Comparison of ENCODE assay signal across 9 cellular contexts in the genomic region with DNA sequence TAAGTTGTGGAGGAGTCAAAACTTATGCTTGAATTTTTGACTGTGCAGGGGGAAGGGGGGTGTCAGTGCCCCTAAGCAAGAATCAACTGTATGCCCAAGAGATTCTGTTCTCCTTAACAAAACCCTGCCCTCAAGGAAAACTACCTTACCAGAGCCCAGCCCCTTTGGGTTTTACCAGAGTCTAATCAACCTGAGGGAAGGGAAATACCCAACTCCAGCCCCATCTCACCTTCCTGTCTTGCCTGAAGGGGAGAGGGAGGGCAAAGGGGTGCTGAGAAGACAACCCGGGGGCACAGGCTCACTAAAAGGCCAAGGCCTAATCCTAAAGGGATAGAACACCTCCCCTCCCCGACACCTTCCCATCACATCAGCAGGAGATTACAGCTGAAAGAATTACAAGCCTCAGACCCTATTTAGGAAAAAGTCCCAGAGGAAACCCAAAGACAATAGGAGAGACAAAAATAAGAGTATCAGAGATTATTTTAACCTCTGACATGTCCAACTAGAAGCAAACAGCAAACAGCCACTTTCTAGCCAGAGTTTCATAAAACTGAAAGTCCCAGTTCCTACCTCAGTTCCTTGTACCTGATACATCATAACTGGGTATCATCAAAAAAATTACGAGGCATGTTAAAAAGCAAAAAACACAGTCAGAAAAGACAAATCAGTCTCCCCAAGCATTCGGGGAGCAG. TPM values are rescaled to one million over a fixed set of nuclear protein-coding genes. Genes with fewer than 3 reads are reported as not detected.
DNase-seq lines count a peak whose midpoint lies in the region; ATAC-seq and TF ChIP-seq lines count a peak whose summit lies in the region.
"Had no signal": no experiment of that assay in that cellular context is flagged by ENCODE, and none has a peak within 500 bp of the region (broad histone marks: within the 10 kb centered on the region; RNA-seq: fewer than 3 reads in every experiment).

No MANE protein-coding gene starts in this region.

- H3K27me3 ChIP-seq in GM06990 (replicated peaks; ENCODE audit: control insufficient read depth, insufficient read depth, low read length) (no peaks in the 10 kb centered on the region), foreskin keratinocyte (no peaks in the 10 kb centered on the region)
- H3K27me3 ChIP-seq: neural progenitor cell had no signal

- H3K27ac ChIP-seq in foreskin keratinocyte, result peak overlapping the region; percentile 85
- H3K27ac ChIP-seq: neural progenitor cell had no signal

- no peaks in the 10 kb centered on the region for H3K4me1 ChIP-seq in foreskin keratinocyte

- peak; percentile 17 for DNase-seq in GM06990 (ENCODE audit: extremely low read depth, insufficient read length)
- DNase-seq in foreskin keratinocyte, result no peak
- no peak for DNase-seq in AML-193 (lab: John Stamatoyannopoulos, UW)
- no peak for DNase-seq in T-helper 9 cell
- no peak for DNase-seq in hippocampal formation (lab: John Stamatoyannopoulos, UW)
- no peak for DNase-seq in SHP77 treated with DMSO at 0.1 percent for 48 hours (lab: John Stamatoyannopoulos, UW)

- H3K36me3 ChIP-seq in GM06990 (ENCODE audit: control insufficient read depth, insufficient read depth, low read length), result no peaks in the 10 kb centered on the region
- H3K36me3 ChIP-seq: neural progenitor cell had no signal

- TF ChIP-seq CTCF in GM06990 (IDR thresholded peaks at IDR 0.05; ENCODE audit: insufficient read depth, low read length, poor library complexity, severe bottlenecking) (no peak), foreskin keratinocyte (conservative IDR thresholded peaks at IDR 0.05) (no peak)

- ATAC-seq in GM19452 (IDR thresholded peaks at IDR 0.05; ENCODE audit: unreplicated experiment) (peak; percentile 18), HG03460 (IDR thresholded peaks at IDR 0.05; ENCODE audit: unreplicated experiment) (peak; percentile 24), foreskin keratinocyte (no peak)

- H3K4me3 ChIP-seq in GM06990 (replicated peaks; ENCODE audit: low read depth, low read length), result no peak overlapping the region
- H3K4me3 ChIP-seq: neural progenitor cell had no signal

RNA-seq across cellular contexts. Expression of gene C7orf33, which starts 26.8 kb away (rescaled TPM):
- total RNA-seq in foreskin keratinocyte, result not detected in 2 replicates
- polyA plus RNA-seq in foreskin keratinocyte, result not detected in 2 replicates
